20 cellular contexts compared by ENCODE assay signal in the genomic region with DNA sequence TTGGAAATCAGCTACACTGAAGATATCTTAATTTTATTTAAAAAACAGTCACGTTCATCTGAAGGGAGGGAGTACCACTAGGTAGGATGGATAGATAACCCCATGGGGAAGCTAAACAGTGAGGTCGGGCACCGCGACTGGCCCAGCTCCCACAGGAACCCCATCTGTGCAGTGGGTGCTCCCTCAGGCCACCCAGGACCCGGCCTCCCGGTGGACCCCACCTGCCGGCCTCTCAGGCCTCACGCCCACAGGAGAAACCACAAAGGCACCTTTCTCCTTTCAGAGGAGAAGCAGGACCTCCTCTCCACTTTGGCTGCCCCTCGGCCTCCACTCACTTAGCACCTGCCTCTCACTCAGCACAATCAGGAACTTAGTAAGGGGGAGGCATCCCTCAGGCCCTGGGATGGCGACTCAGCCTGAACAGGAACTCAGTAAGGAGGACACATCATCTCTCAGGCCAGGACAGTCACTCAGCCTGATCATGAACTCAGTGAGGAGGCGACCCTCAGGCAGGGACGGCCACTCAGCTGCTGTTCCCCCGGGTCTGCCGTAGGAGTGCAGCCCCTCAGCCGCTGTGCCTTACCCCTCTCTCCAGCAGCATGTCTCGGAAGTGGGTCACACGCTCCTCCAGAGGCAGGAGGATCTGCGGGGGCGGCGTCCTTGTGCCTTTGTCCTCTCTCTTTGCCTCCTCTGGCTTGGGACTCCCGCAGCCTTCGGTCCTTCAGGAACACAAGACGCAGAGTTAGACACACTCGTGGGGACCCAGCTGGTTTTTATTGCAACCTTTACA.
"Had no signal": no experiment of that assay in that cellular context is flagged by ENCODE, and none has a peak within 500 bp of the region (broad histone marks: within the 10 kb centered on the region; RNA-seq: fewer than 3 reads in every experiment).

No MANE protein-coding gene starts in this region.

- H3K9me3 ChIP-seq: lower lobe of right lung, pancreas, right lobe of liver, suprapubic skin, transverse colon, vagina had no signal

- H3K36me3 Mint-ChIP-seq: immature natural killer cell; naive thymus-derived CD8-positive, alpha-beta T cell; stimulated activated naive B cell treated with anti-CD40 and anti-IgM and Interleukin-4, amounts not matched to agents 10 μg/mL and 1 μg/mL and 100 μg/mL, for 72 hours had no signal

- H3K4me3 ChIP-seq: coronary artery, lower lobe of right lung, pancreas, right lobe of liver, suprapubic skin, transverse colon, vagina had no signal

- H3K4me1 Mint-ChIP-seq: immature natural killer cell; naive thymus-derived CD8-positive, alpha-beta T cell; stimulated activated naive B cell treated with anti-CD40 and anti-IgM and Interleukin-4, amounts not matched to agents 10 μg/mL and 1 μg/mL and 100 μg/mL, for 72 hours had no signal

- H3K27ac ChIP-seq: coronary artery, lower lobe of right lung, pancreas, right lobe of liver, suprapubic skin, transverse colon, vagina had no signal

- FAIRE-seq: frontal cortex, pancreas, small intestine had no signal

- H3K27me3 Mint-ChIP-seq: naive thymus-derived CD8-positive, alpha-beta T cell; stimulated activated naive B cell treated with anti-CD40 and anti-IgM and Interleukin-4, amounts not matched to agents 10 μg/mL and 1 μg/mL and 100 μg/mL, for 72 hours; stimulated activated naive CD8-positive, alpha-beta T cell treated with anti-CD3 and anti-CD28 coated beads, Interleukin-15, Interleukin-2, amounts not matched to agents 100 ng/mL and 50 ng/mL, for 24 hours had no signal

- H3K9me3 Mint-ChIP-seq: immature natural killer cell; naive thymus-derived CD8-positive, alpha-beta T cell; nephron progenitor cell; stimulated activated naive CD8-positive, alpha-beta T cell treated with anti-CD3 and anti-CD28 coated beads, Interleukin-15, Interleukin-2, amounts not matched to agents 100 ng/mL and 50 ng/mL, for 24 hours had no signal

- H3K4me3 Mint-ChIP-seq: immature natural killer cell; naive thymus-derived CD8-positive, alpha-beta T cell; nephron progenitor cell; stimulated activated naive B cell treated with anti-CD40 and anti-IgM and Interleukin-4, amounts not matched to agents 10 μg/mL and 1 μg/mL and 100 μg/mL, for 72 hours; stimulated activated naive CD8-positive, alpha-beta T cell treated with anti-CD3 and anti-CD28 coated beads, Interleukin-15, Interleukin-2, amounts not matched to agents 100 ng/mL and 50 ng/mL, for 24 hours had no signal

- H3K27me3 ChIP-seq: pancreas, right lobe of liver, suprapubic skin, transverse colon, vagina had no signal

- ATAC-seq: left ventricle myocardium superior; lower lobe of right lung; naive thymus-derived CD8-positive, alpha-beta T cell; pancreas; right lobe of liver; stimulated activated naive B cell treated with anti-CD40 and anti-IgM and Interleukin-4, amounts not matched to agents 10 μg/mL and 1 μg/mL and 100 μg/mL, for 72 hours had no signal

- H3K36me3 ChIP-seq: lower lobe of right lung, pancreas, right lobe of liver, suprapubic skin, transverse colon, vagina had no signal

- H3K27ac Mint-ChIP-seq: immature natural killer cell; naive thymus-derived CD8-positive, alpha-beta T cell; nephron progenitor cell; stimulated activated naive B cell treated with anti-CD40 and anti-IgM and Interleukin-4, amounts not matched to agents 10 μg/mL and 1 μg/mL and 100 μg/mL, for 72 hours; stimulated activated naive CD8-positive, alpha-beta T cell treated with anti-CD3 and anti-CD28 coated beads, Interleukin-15, Interleukin-2, amounts not matched to agents 100 ng/mL and 50 ng/mL, for 24 hours had no signal

- H3K4me1 ChIP-seq: lower lobe of right lung, pancreas, right lobe of liver, suprapubic skin, transverse colon, vagina had no signal

- DNase-seq: hypothalamus; immature natural killer cell; islet precursor cell; left ventricle myocardium superior; lower lobe of right lung; naive thymus-derived CD8-positive, alpha-beta T cell; nephron progenitor cell; occipital lobe; right lobe of liver; small intestine; stimulated activated CD4-positive, alpha-beta T cell treated with anti-CD3 and anti-CD28 coated beads, Interleukin-15, amount 100 ng/mL, for 24 hours; stimulated activated CD4-positive, alpha-beta T cell treated with anti-CD3 and anti-CD28 coated beads, Interleukin-2, amount 100 ng/mL, for 48 hours; stimulated activated naive B cell treated with anti-CD40 and anti-IgM and Interleukin-4, amounts not matched to agents 10 μg/mL and 1 μg/mL and 100 μg/mL, for 72 hours; transverse colon had no signal
